11 cellular contexts compared by ENCODE assay signal in the genomic region with DNA sequence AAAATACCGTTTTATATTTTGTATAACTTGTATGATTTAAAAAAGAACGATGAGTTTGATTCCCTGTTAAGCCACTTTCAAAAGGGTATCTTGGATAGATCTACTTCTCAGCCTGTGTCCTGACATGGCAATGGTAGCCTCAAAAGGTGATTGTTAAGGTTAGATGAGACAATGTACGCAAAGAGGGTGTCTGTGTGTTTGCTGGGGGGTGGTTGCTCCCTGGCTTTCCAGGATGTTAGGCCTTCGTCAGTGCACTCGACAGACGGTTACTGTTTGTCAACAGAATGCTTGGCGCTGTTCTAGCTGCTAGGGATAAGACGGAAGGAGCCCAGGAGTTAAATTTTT.
DNase-seq lines count a peak whose midpoint lies in the region; TF ChIP-seq lines count a peak whose summit lies in the region.
"Had no signal": no experiment of that assay in that cellular context is flagged by ENCODE, and none has a peak within 500 bp of the region (broad histone marks: within the 10 kb centered on the region; RNA-seq: fewer than 3 reads in every experiment).

No MANE protein-coding gene starts in this region.

- TF ChIP-seq POLR2A in Peyer's patch (IDR thresholded peaks at IDR 0.05) = no peak
- TF ChIP-seq POLR2A in esophagus squamous epithelium (IDR thresholded peaks at IDR 0.05) = no peak
- no peak for TF ChIP-seq POLR2A in suprapubic skin (IDR thresholded peaks at IDR 0.05)

- peak overlapping the region; percentile 94 for H3K27ac Mint-ChIP-seq in activated naive CD4-positive, alpha-beta T cell treated with anti-CD3 and anti-CD28 coated beads, Interleukin-2, amount 50 U/mL, for 24 hours

- DNase-seq in activated naive CD4-positive, alpha-beta T cell treated with anti-CD3 and anti-CD28 coated beads, Interleukin-2, amount 50 U/mL, for 16 hours = no peak
- no peak for DNase-seq in Peyer's patch
- DNase-seq in esophagus squamous epithelium (lab: John Stamatoyannopoulos, UW) = no peak
- no peak for DNase-seq in suprapubic skin (ENCODE audit: low spot score in 2 of 2)
- no peak for DNase-seq in dermis blood vessel endothelial cell
- no peak for DNase-seq in A172 (ENCODE audit: low spot score)
- no peak for DNase-seq in NCI-H2196 treated with DMSO at 0.1 percent for 48 hours (lab: John Stamatoyannopoulos, UW; ENCODE audit: unreplicated experiment)
- DNase-seq: IMR-90, SJCRH30 had no signal

- WGBS in esophagus squamous epithelium, 2 donors = 70 to 71% methylated on average over 8 of the region's 8 CpGs
- WGBS in suprapubic skin = 84% methylated on average over 8 of the region's 8 CpGs

- H3K9me3 ChIP-seq in Peyer's patch (no peaks in the 10 kb centered on the region), esophagus squamous epithelium (no peaks in the 10 kb centered on the region), suprapubic skin (no peaks in the 10 kb centered on the region)

- peaks cover 0 to 13% (median 2%) of the 10 kb centered on the region in 4 donors for H3K4me1 ChIP-seq in Peyer's patch
- peaks cover 4 to 20% (median 5%) of the 10 kb centered on the region in 3 donors for H3K4me1 ChIP-seq in esophagus squamous epithelium
- peaks cover 10% of the 10 kb centered on the region for H3K4me1 ChIP-seq in suprapubic skin

- no peak for TF ChIP-seq EP300 in suprapubic skin (IDR thresholded peaks at IDR 0.05)

- no peaks in the 10 kb centered on the region for H3K36me3 Mint-ChIP-seq in activated naive CD4-positive, alpha-beta T cell treated with anti-CD3 and anti-CD28 coated beads, Interleukin-2, amount 50 U/mL, for 24 hours

- H3K27me3 ChIP-seq in Peyer's patch (no peaks in the 10 kb centered on the region), esophagus squamous epithelium (peaks cover 0 to 27% (median 0%) of the 10 kb centered on the region in 4 donors), suprapubic skin (peaks cover 4% of the 10 kb centered on the region)
- H3K27me3 ChIP-seq: SJCRH30 had no signal

- intact Hi-C loops in esophagus squamous epithelium (cut with DNase I) = no loop called here

- H3K27ac ChIP-seq in Peyer's patch = peak overlapping the region in 2 of 4 donors; percentile 22 to 63
- H3K27ac ChIP-seq in esophagus squamous epithelium = no peak overlapping the region
- H3K27ac ChIP-seq in suprapubic skin = no peak overlapping the region
- H3K27ac ChIP-seq: SJCRH30 had no signal

- H3K4me3 ChIP-seq in Peyer's patch = peak overlapping the region; percentile 45 to 58 (median 56)
- peak overlapping the region; percentile 20 to 69 (median 45) for H3K4me3 ChIP-seq in esophagus squamous epithelium
- peak overlapping the region; percentile 55 for H3K4me3 ChIP-seq in suprapubic skin
- H3K4me3 ChIP-seq: SJCRH30 had no signal

- H3K4me1 Mint-ChIP-seq in activated naive CD4-positive, alpha-beta T cell treated with anti-CD3 and anti-CD28 coated beads, Interleukin-2, amount 50 U/mL, for 24 hours = peaks cover 6% of the 10 kb centered on the region

- peaks cover 2% of the 10 kb centered on the region for H3K27me3 Mint-ChIP-seq in activated naive CD4-positive, alpha-beta T cell treated with anti-CD3 and anti-CD28 coated beads, Interleukin-2, amount 50 U/mL, for 24 hours

- TF ChIP-seq CTCF in Peyer's patch (IDR thresholded peaks at IDR 0.05) (no peak), esophagus squamous epithelium (IDR thresholded peaks at IDR 0.05) (no peak), suprapubic skin (IDR thresholded peaks at IDR 0.05) (no peak)

- H3K9me3 Mint-ChIP-seq in activated naive CD4-positive, alpha-beta T cell treated with anti-CD3 and anti-CD28 coated beads, Interleukin-2, amount 50 U/mL, for 24 hours = no peaks in the 10 kb centered on the region
- H3K9me3 Mint-ChIP-seq: neural crest cell had no signal

- peak overlapping the region; percentile 89 for H3K4me3 Mint-ChIP-seq in activated naive CD4-positive, alpha-beta T cell treated with anti-CD3 and anti-CD28 coated beads, Interleukin-2, amount 50 U/mL, for 24 hours
- H3K4me3 Mint-ChIP-seq: neural crest cell had no signal

- H3K36me3 ChIP-seq in Peyer's patch = no peaks in the 10 kb centered on the region
- H3K36me3 ChIP-seq in esophagus squamous epithelium = peaks cover 0 to 13% (median 0%) of the 10 kb centered on the region in 3 donors
- H3K36me3 ChIP-seq in suprapubic skin = peaks cover 10% of the 10 kb centered on the region
- H3K36me3 ChIP-seq: SJCRH30 had no signal
